In the genomic region with DNA sequence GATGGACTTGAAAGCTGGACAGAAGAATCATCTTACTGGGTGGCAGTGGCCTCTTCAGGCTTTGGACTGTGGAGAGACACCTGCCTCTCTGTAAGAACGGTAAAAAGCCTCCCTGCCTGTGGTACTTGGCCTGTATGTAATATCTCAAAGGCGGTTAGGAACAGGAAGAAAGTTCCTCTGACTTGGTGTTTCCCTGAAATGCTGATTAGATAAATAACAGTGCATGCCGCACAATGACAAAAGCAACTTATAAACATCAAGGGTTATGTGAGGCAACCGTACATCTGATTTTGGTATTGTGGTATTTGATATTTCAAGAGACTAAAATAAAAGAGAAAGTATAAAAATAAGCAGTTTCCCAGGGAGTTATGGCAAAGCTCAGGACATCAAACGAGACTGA, we compare ENCODE assay signal across 33 cellular contexts.
"Had no signal": no experiment of that assay in that cellular context is flagged by ENCODE, and none has a peak within 500 bp of the region (broad histone marks: within the 10 kb centered on the region; RNA-seq: fewer than 3 reads in every experiment).

No MANE protein-coding gene starts in this region.

- H3K9me3 Mint-ChIP-seq: activated B cell treated with CpG ODN at 0.5 μM for 24 hours; activated CD4-positive, alpha-beta memory T cell treated with anti-CD3 and anti-CD28 coated beads for 36 hours; activated naive CD4-positive, alpha-beta T cell treated with anti-CD3 and anti-CD28 coated beads, Interleukin-2, amount 10 ng/mL, durations not matched to agents 7 days and 5 days; activated naive CD8-positive, alpha-beta T cell treated with anti-CD3 and anti-CD28 coated beads, Interleukin-2, amount 50 U/mL, for 24 hours; brain had no signal

- FAIRE-seq: bronchial epithelial cell had no signal

- H3K27ac Mint-ChIP-seq: activated B cell treated with CpG ODN at 0.5 μM for 24 hours; activated CD4-positive, alpha-beta memory T cell treated with anti-CD3 and anti-CD28 coated beads for 36 hours; activated naive CD4-positive, alpha-beta T cell treated with anti-CD3 and anti-CD28 coated beads, Interleukin-2, amount 10 ng/mL, durations not matched to agents 7 days and 5 days; activated naive CD8-positive, alpha-beta T cell; activated naive CD8-positive, alpha-beta T cell treated with anti-CD3 and anti-CD28 coated beads, Interleukin-2, amount 50 U/mL, for 24 hours; brain had no signal

- H3K4me3 Mint-ChIP-seq: activated B cell treated with CpG ODN at 0.5 μM for 24 hours; activated CD4-positive, alpha-beta memory T cell treated with anti-CD3 and anti-CD28 coated beads for 36 hours; activated naive CD4-positive, alpha-beta T cell treated with anti-CD3 and anti-CD28 coated beads, Interleukin-2, amount 10 ng/mL, durations not matched to agents 7 days and 5 days; activated naive CD8-positive, alpha-beta T cell; activated naive CD8-positive, alpha-beta T cell treated with anti-CD3 and anti-CD28 coated beads, Interleukin-2, amount 50 U/mL, for 24 hours; brain had no signal

- H3K4me1 Mint-ChIP-seq: activated B cell treated with CpG ODN at 0.5 μM for 24 hours; activated naive CD4-positive, alpha-beta T cell treated with anti-CD3 and anti-CD28 coated beads, Interleukin-2, amount 10 ng/mL, durations not matched to agents 7 days and 5 days; activated naive CD8-positive, alpha-beta T cell treated with anti-CD3 and anti-CD28 coated beads, Interleukin-2, amount 50 U/mL, for 24 hours; brain had no signal

- H3K27ac ChIP-seq: VCaP had no signal

- H3K27me3 Mint-ChIP-seq: activated B cell treated with CpG ODN at 0.5 μM for 24 hours; activated CD4-positive, alpha-beta memory T cell treated with anti-CD3 and anti-CD28 coated beads for 36 hours; activated naive CD4-positive, alpha-beta T cell treated with anti-CD3 and anti-CD28 coated beads, Interleukin-2, amount 10 ng/mL, durations not matched to agents 7 days and 5 days; brain had no signal

- H3K36me3 Mint-ChIP-seq: activated CD4-positive, alpha-beta memory T cell treated with anti-CD3 and anti-CD28 coated beads for 36 hours; activated naive CD4-positive, alpha-beta T cell treated with anti-CD3 and anti-CD28 coated beads, Interleukin-2, amount 10 ng/mL, durations not matched to agents 7 days and 5 days; activated naive CD8-positive, alpha-beta T cell had no signal

- ATAC-seq: activated naive CD8-positive, alpha-beta T cell treated with anti-CD3 and anti-CD28 coated beads, Interleukin-2, amount 50 U/mL, for 24 hours had no signal

- DNase-seq: activated B cell treated with CpG ODN at 0.5 μM for 24 hours; activated CD4-positive, alpha-beta memory T cell treated with anti-CD3 and anti-CD28 coated beads for 36 hours; activated CD4-positive, alpha-beta T cell treated with anti-CD3 and anti-CD28 coated beads for 4 hours; activated CD4-positive, alpha-beta T cell treated with anti-CD3 and anti-CD28 coated beads, Interleukin-2, amount 50 U/mL, for 1 hour; activated CD4-positive, CD25-positive, alpha-beta regulatory T cell treated with anti-CD3 and anti-CD28 coated beads, Interleukin-2, amount 50 U/mL, for 72 hours; activated CD8-positive, alpha-beta memory T cell treated with anti-CD3 and anti-CD28 coated beads, Interleukin-2, amount 50 U/mL, for 4 hours; activated effector memory CD4-positive, alpha-beta T cell treated with Interleukin-2 at 50 U/mL for 16 hours; activated naive CD4-positive, alpha-beta T cell treated with anti-CD3 and anti-CD28 coated beads, Interleukin-2, amount 10 ng/mL, durations not matched to agents 7 days and 5 days; activated naive CD8-positive, alpha-beta T cell treated with anti-CD3 and anti-CD28 coated beads, Interleukin-2, amount 50 U/mL, for 24 hours; activated T-cell treated with anti-CD3 and anti-CD28 coated beads for 4 hours; activated T-cell treated with anti-CD3 and anti-CD28 coated beads, Interleukin-2, amount 50 U/mL, for 48 hours; anterior cingulate cortex; caudate nucleus; KG1; MM.1S; MV-4-11; NCI-H1092; NCI-H1436 treated with DMSO at 0.1 percent for 48 hours; NCI-H1694 treated with DMSO at 0.1 percent for 48 hours; NCI-H2029; NCI-H510A; NCI-H526; NCI-H748 treated with DMSO at 0.1 percent for 48 hours; NK-92 treated with Interleukin-12 subunit alpha and Interleukin-12 subunit beta, amount 100 ng/mL, for 24 hours; Right ventricle myocardium superior; SW 1271; T-helper 1 cell; T-helper 2 cell; T-helper 9 cell had no signal
